Comparison of ENCODE assay signal across 9 cellular contexts in genomic region chr19:33416307-33417215, GRCh38. TPM values are rescaled to one million over a fixed set of nuclear protein-coding genes. Genes with fewer than 3 reads are reported as not detected.
DNase-seq lines count a peak whose midpoint lies in the region; ATAC-seq and TF ChIP-seq lines count a peak whose summit lies in the region.
"Had no signal": no experiment of that assay in that cellular context is flagged by ENCODE, and none has a peak within 500 bp of the region (broad histone marks: within the 10 kb centered on the region; RNA-seq: fewer than 3 reads in every experiment).

No MANE protein-coding gene starts in this region.

- H3K27me3 ChIP-seq in gastroesophageal sphincter = no peaks in the 10 kb centered on the region

- H3K9me3 Mint-ChIP-seq in activated T-helper 2 cell treated with anti-CD3 and anti-CD28 coated beads, Interferon-gamma antibody, Interleukin-2, Interleukin-4, amounts not matched to agents 10 μg/mL and 5 μg/mL and 100 μg/mL, durations not matched to agents 14 hours and 24 hours and 36 hours = no peaks in the 10 kb centered on the region

- peak overlapping the region; percentile 43 for H3K4me3 Mint-ChIP-seq in activated T-helper 2 cell treated with anti-CD3 and anti-CD28 coated beads, Interferon-gamma antibody, Interleukin-2, Interleukin-4, amounts not matched to agents 10 μg/mL and 5 μg/mL and 100 μg/mL, durations not matched to agents 14 hours and 24 hours and 36 hours (ENCODE audit: low read depth)

- peak in 3 of 4 experiments; percentile 46 to 70 (median 50) for TF ChIP-seq CTCF in gastroesophageal sphincter (IDR thresholded peaks at IDR 0.05)

- TF ChIP-seq POLR2A in gastroesophageal sphincter (IDR thresholded peaks at IDR 0.05) = no peak

- no peaks in the 10 kb centered on the region for H3K4me1 Mint-ChIP-seq in activated T-helper 2 cell treated with anti-CD3 and anti-CD28 coated beads, Interferon-gamma antibody, Interleukin-2, Interleukin-4, amounts not matched to agents 10 μg/mL and 5 μg/mL and 100 μg/mL, durations not matched to agents 14 hours and 24 hours and 36 hours (ENCODE audit: low read depth)

- intact Hi-C loops in activated T-helper 2 cell treated with anti-CD3 and anti-CD28 coated beads, Interferon-gamma antibody, Interleukin-2, Interleukin-4, amounts not matched to agents 10 μg/mL and 5 μg/mL and 100 μg/mL, durations not matched to agents 14 hours and 24 hours and 36 hours (cut with micrococcal nuclease) = loop anchor here (5.0 kb wide), 1 partner anchor 356 kb away; no protein-coding TSS in a partner anchor

- DNase-seq in ELR (ENCODE audit: low read depth) (peak; percentile 73), M059J (ENCODE audit: low read depth) (peak; percentile 67), SHP77 (lab: John Stamatoyannopoulos, UW) (peak; percentile 65 to 75), pulmonary artery endothelial cell (ENCODE audit: low read depth, low spot score) (peak; percentile 15)
- DNase-seq in activated T-helper 2 cell treated with anti-CD3 and anti-CD28 coated beads, Interferon-gamma antibody, Interleukin-2, Interleukin-4, amounts not matched to agents 10 μg/mL and 5 μg/mL and 100 μg/mL, durations not matched to agents 14 hours and 24 hours and 36 hours (ENCODE audit: low spot score) = peak; percentile 43

- no peak for TF ChIP-seq EP300 in gastroesophageal sphincter (IDR thresholded peaks at IDR 0.05)

- peaks cover 0 to 5% (median 0%) of the 10 kb centered on the region in 3 donors for H3K4me1 ChIP-seq in gastroesophageal sphincter

- H3K27ac Mint-ChIP-seq in activated T-helper 2 cell treated with anti-CD3 and anti-CD28 coated beads, Interferon-gamma antibody, Interleukin-2, Interleukin-4, amounts not matched to agents 10 μg/mL and 5 μg/mL and 100 μg/mL, durations not matched to agents 14 hours and 24 hours and 36 hours = no peak overlapping the region

- no peak overlapping the region for H3K4me3 ChIP-seq in gastroesophageal sphincter

- peaks cover 0 to 22% of the 10 kb centered on the region in 2 donors for H3K36me3 ChIP-seq in gastroesophageal sphincter

- peak; percentile 52 for ATAC-seq in gastroesophageal sphincter
- no peak for ATAC-seq in HG03520 (IDR thresholded peaks at IDR 0.05; ENCODE audit: unreplicated experiment)
- no peak for ATAC-seq in HG03442 (IDR thresholded peaks at IDR 0.05; ENCODE audit: unreplicated experiment)

- 73% methylated on average over 8 of the region's 27 CpGs; no CpG with 5 or more reads in 1 of the 2 donors for WGBS in gastroesophageal sphincter (ENCODE audit: low coverage in 1 of 2), 2 donors

- no peaks in the 10 kb centered on the region for H3K27me3 Mint-ChIP-seq in activated T-helper 2 cell treated with anti-CD3 and anti-CD28 coated beads, Interferon-gamma antibody, Interleukin-2, Interleukin-4, amounts not matched to agents 10 μg/mL and 5 μg/mL and 100 μg/mL, durations not matched to agents 14 hours and 24 hours and 36 hours (ENCODE audit: low read depth)

- H3K27ac ChIP-seq in gastroesophageal sphincter = no peak overlapping the region
- H3K27ac ChIP-seq: epithelial cell of prostate had no signal

- H3K9me3 ChIP-seq in gastroesophageal sphincter = no peaks in the 10 kb centered on the region

- H3K36me3 Mint-ChIP-seq in activated T-helper 2 cell treated with anti-CD3 and anti-CD28 coated beads, Interferon-gamma antibody, Interleukin-2, Interleukin-4, amounts not matched to agents 10 μg/mL and 5 μg/mL and 100 μg/mL, durations not matched to agents 14 hours and 24 hours and 36 hours (ENCODE audit: low read depth) = no peaks in the 10 kb centered on the region

RNA-seq across cellular contexts. Expression of gene CEBPG, which starts 43.1 kb away (rescaled TPM):
- 14.8 and 16.8 TPM in 2 replicates for total RNA-seq in M059J (2014; rRNA removed; shearing (Covaris generic))
- 26.1 and 26.5 TPM in 2 replicates for total RNA-seq in activated T-helper 2 cell treated with anti-CD3 and anti-CD28 coated beads, Interferon-gamma antibody, Interleukin-2, Interleukin-4, amounts not matched to agents 10 μg/mL and 5 μg/mL and 100 μg/mL, durations not matched to agents 14 hours and 24 hours and 36 hours
- total RNA-seq in gastroesophageal sphincter (10 to 100 TPM; 23.8 to 34.9 (median 26.2) TPM), pulmonary artery endothelial cell (31.3 and 37.5 TPM in 2 replicates)

Comparison
In these comparisons a context has a peak if more than half of its experiments do, and no peak if none do; other contexts are left out.
1. DNase-seq: peak in every context shown above with its lines; median percentile 73 in ELR; 70 in SHP77; 67 in M059J; 43 in activated T-helper 2 cell treated with anti-CD3 and anti-CD28 coated beads, Interferon-gamma antibody, Interleukin-2, Interleukin-4, amounts not matched to agents 10 μg/mL and 5 μg/mL and 100 μg/mL, durations not matched to agents 14 hours and 24 hours and 36 hours; 15 in pulmonary artery endothelial cell.